10 cellular contexts compared by ENCODE assay signal in the genomic region with DNA sequence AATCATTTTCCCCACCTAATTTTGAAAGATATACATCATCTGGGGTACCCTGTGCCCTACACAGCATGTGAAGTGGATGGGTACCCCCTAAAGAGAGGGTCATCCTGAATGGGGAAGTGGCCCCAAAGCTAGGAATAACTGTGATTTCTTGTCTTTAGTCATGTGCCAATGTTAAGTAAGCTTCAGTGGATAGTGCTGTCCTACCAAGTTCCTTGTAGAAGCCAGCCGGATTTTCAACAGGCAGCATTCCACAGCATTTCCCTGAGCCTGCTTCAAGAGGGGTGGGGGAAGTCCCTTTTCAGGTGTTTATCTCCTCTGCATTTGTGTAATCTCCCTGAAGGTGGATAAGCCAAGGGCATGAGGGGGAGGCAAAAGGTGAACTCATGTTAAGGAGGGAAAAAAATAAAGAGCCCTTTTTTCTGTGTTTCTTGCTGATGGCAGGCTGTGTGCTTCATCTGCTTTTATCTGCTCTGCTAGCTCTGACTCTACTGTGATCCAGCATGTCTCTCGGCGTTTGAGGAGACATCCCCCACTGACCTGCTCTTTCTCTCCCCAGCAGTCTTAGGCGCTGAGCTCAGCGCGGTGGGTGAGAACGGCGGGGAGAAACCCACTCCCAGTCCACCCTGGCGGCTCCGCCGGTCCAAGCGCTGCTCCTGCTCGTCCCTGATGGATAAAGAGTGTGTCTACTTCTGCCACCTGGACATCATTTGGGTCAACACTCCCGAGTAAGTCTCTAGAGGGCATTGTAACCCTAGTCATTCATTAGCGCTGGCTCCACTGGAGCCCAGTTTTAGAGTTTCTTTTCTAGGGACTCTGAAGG. TPM values are rescaled to one million over a fixed set of nuclear protein-coding genes. Genes with fewer than 3 reads are reported as not detected.
DNase-seq lines count a peak whose midpoint lies in the region; ATAC-seq, FAIRE-seq and TF ChIP-seq lines count a peak whose summit lies in the region.
"Had no signal": no experiment of that assay in that cellular context is flagged by ENCODE, and none has a peak within 500 bp of the region (broad histone marks: within the 10 kb centered on the region; RNA-seq: fewer than 3 reads in every experiment).

No MANE protein-coding gene starts in this region.

- no peak for TF ChIP-seq EP300 in A549 (IDR thresholded peaks at IDR 0.05)

- H3K4me3 ChIP-seq in A549 (peak overlapping the region; percentile 81), lower lobe of right lung (peak overlapping the region; percentile 56)

- CTCF ChIA-PET in A549 (lab: Yijun Ruan, JAX), result interaction anchor here (0.6 to 17.8 kb wide), 11 partner anchors 9 to 431 kb away, joined by 3 to 208 read pairs (median 4); no protein-coding TSS in a partner anchor

- intact Hi-C loops in lower lobe of right lung (cut with DNase I), result no loop called here

- peak; percentile 59 to 72 for TF ChIP-seq RAD21 in A549 (conservative IDR thresholded peaks at IDR 0.05 in 1 of 2, IDR thresholded peaks at IDR 0.05 in 1 of 2)

- peak; percentile 27 for TF ChIP-seq POLR2A in A549 (IDR thresholded peaks at IDR 0.05; ENCODE audit: low read length)

- H3K27me3 ChIP-seq in lower lobe of right lung (ENCODE audit: low read depth), result peaks cover 16% of the 10 kb centered on the region

- ATAC-seq in A549, result peak in 1 of 2 experiments; percentile 9; a peak in 3 of 6 replicates
- ATAC-seq in lower lobe of right lung, result peak; percentile 37 to 43

- H3K27ac ChIP-seq in A549 (peak overlapping the region; percentile 89 to 95), lower lobe of right lung (peak overlapping the region; percentile 83), substantia nigra (ENCODE audit: low read depth, low read length, poor library complexity, severe bottlenecking) (no peak overlapping the region)

- TF ChIP-seq CTCF in A549 (IDR thresholded peaks at IDR 0.05), result peak; percentile 45; the same call in 2 of the 3 replicates
- no peak for TF ChIP-seq CTCF in lower lobe of right lung (IDR thresholded peaks at IDR 0.05)

- H3K4me2 ChIP-seq in A549, result peak overlapping the region; percentile 92

- H3K36me3 ChIP-seq in lower lobe of right lung, result peaks cover 20% of the 10 kb centered on the region

- H3K4me1 ChIP-seq in A549, result peaks cover 42% of the 10 kb centered on the region
- peaks cover 40% of the 10 kb centered on the region for H3K4me1 ChIP-seq in lower lobe of right lung

- H3K9me3 ChIP-seq in A549 (no peaks in the 10 kb centered on the region), lower lobe of right lung (no peaks in the 10 kb centered on the region)

- no peak for FAIRE-seq in A549 (lab: Jason Lieb, UNC)

- WGBS in A549 (ENCODE audit: missing lambda C conversion rate), result 4% methylated on average over 11 of the region's 15 CpGs

- POLR2A ChIA-PET in A549 (lab: Yijun Ruan, JAX), result interaction anchor here (0.6 to 3.5 kb wide), 6 partner anchors 18 to 192 kb away, joined by 3 to 28 read pairs (median 4); no protein-coding TSS in a partner anchor

- DNase-seq in A549 (ENCODE audit: low read depth in 1 of 2, low spot score in 1 of 2) (peak in 1 of 2 experiments; percentile 64), HT-29 (ENCODE audit: low spot score) (peak; percentile 86), cerebellar cortex (ENCODE audit: low spot score) (peak; percentile 7), lower lobe of right lung (no peak), Ammon's horn (ENCODE audit: low spot score) (no peak), NCI-H524 treated with DMSO at 0.1 percent for 48 hours (lab: John Stamatoyannopoulos, UW) (no peak), substantia nigra (lab: John Stamatoyannopoulos, UW) (no peak), amygdala (lab: John Stamatoyannopoulos, UW) (no peak)
- DNase-seq: KG1; stimulated activated CD4-positive, alpha-beta T cell treated with anti-CD3 and anti-CD28 coated beads, Interleukin-1b, Interleukin-23, amount 100 ng/mL, for 48 hours had no signal

TF ChIP-seq in A549, 52 proteins besides CTCF, POLR2A, EP300 and RAD21:
- TF ChIP-seq HOXA7 (CRISPR knock-in tag; IDR thresholded peaks at IDR 0.05) (peak; percentile 3; the same call in 1 of the 2 replicates), FOSB (CRISPR knock-in tag; IDR thresholded peaks at IDR 0.05) (0 out of 2 replicates have a peak, but pooled peaks have one; percentile 7), SMC3 (IDR thresholded peaks at IDR 0.05) (peak; percentile 57), JUN (IDR thresholded peaks at IDR 0.05) (peak; percentile 24 to 50; a peak in 4 of 5 replicates), KDM5A (IDR thresholded peaks at IDR 0.05) (peak; percentile 46; the same call in 1 of the 2 replicates), RNF2 (IDR thresholded peaks at IDR 0.05; ENCODE audit: borderline replicate concordance, low read depth) (no peak)

RNA-seq across cellular contexts. Expression of a gene that starts 1.8 kb away (rescaled TPM):
- polyA plus RNA-seq in A549 (2011; rRNA removed) (67.1 and 87.4 TPM in 2 replicates), A549 (2017; fragmentation: RNase III; extraction: RNeasy Plus Mini Kit Qiagen cat#74134 plus additional on column Dnase treatment) (33.2 to 34.3 TPM (median 33.5 TPM) in 3 replicates)
- 41.2 and 42.5 TPM in 2 replicates for polyA plus RNA-seq in A549 (2012; cell fraction: cytosol; rRNA removed)
- polyA plus RNA-seq in A549 (2012; cell fraction: nucleus; rRNA removed), result 54.7 and 61.3 TPM in 2 replicates
- polyA minus RNA-seq in A549 (2011; rRNA and poly(A)+ RNA removed), result 40.1 and 44.8 TPM in 2 replicates
- 37.0 and 43.2 TPM in 2 replicates for total RNA-seq in HT-29 (2014; rRNA removed; shearing (Covaris generic))
- 61.2 TPM for total RNA-seq in lower lobe of right lung

Comparison
In these comparisons a context has a peak if more than half of its experiments do, and no peak if none do; other contexts are left out.
1. DNase-seq: peak in HT-29 (single experiment) and cerebellar cortex (single experiment); none in lower lobe of right lung (single experiment), Ammon's horn (single experiment), NCI-H524 treated with DMSO at 0.1 percent for 48 hours (single experiment), substantia nigra (0 of 49) and amygdala (0 of 56).